Comparison of ENCODE assay signal across 1 cellular context in genomic region chr4:68615699-68616422, GRCh38.
TF ChIP-seq lines count a peak whose summit lies in the region.

No MANE protein-coding gene starts in this region.

TF ChIP-seq in GM23338, 12 proteins besides CTCF, POLR2A, EP300 and RAD21 (continued from another document):
- TF ChIP-seq, protein P1, sequence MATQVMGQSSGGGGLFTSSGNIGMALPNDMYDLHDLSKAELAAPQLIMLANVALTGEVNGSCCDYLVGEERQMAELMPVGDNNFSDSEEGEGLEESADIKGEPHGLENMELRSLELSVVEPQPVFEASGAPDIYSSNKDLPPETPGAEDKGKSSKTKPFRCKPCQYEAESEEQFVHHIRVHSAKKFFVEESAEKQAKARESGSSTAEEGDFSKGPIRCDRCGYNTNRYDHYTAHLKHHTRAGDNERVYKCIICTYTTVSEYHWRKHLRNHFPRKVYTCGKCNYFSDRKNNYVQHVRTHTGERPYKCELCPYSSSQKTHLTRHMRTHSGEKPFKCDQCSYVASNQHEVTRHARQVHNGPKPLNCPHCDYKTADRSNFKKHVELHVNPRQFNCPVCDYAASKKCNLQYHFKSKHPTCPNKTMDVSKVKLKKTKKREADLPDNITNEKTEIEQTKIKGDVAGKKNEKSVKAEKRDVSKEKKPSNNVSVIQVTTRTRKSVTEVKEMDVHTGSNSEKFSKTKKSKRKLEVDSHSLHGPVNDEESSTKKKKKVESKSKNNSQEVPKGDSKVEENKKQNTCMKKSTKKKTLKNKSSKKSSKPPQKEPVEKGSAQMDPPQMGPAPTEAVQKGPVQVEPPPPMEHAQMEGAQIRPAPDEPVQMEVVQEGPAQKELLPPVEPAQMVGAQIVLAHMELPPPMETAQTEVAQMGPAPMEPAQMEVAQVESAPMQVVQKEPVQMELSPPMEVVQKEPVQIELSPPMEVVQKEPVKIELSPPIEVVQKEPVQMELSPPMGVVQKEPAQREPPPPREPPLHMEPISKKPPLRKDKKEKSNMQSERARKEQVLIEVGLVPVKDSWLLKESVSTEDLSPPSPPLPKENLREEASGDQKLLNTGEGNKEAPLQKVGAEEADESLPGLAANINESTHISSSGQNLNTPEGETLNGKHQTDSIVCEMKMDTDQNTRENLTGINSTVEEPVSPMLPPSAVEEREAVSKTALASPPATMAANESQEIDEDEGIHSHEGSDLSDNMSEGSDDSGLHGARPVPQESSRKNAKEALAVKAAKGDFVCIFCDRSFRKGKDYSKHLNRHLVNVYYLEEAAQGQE (IDR thresholded peaks at IDR 0.05; ENCODE audit: unreplicated experiment), result no peak
- TF ChIP-seq EZH2phosphoT487 (IDR thresholded peaks at IDR 0.05; ENCODE audit: unreplicated experiment), result no peak
- no peak for TF ChIP-seq EZH2 (IDR thresholded peaks at IDR 0.05; ENCODE audit: low read depth, unreplicated experiment)
- no peak for TF ChIP-seq JUNB (IDR thresholded peaks at IDR 0.05; ENCODE audit: unreplicated experiment)
- no peak for TF ChIP-seq NANOG (IDR thresholded peaks at IDR 0.05; ENCODE audit: borderline replicate concordance)
- TF ChIP-seq ZNF462 (CRISPR knock-in tag; IDR thresholded peaks at IDR 0.05), result no peak
- TF ChIP-seq ZNF331 (CRISPR knock-in tag; IDR thresholded peaks at IDR 0.05; ENCODE audit: low read depth), result no peak
- no peak for TF ChIP-seq CREB1 (CRISPR knock-in tag; IDR thresholded peaks at IDR 0.05; ENCODE audit: low read depth)
